ENCODE assay signal across 1 cellular context in genomic region chr17:39695089-39695474, GRCh38.
A peak's percentile ranks its signal among the peaks of the same experiment; 100 is the strongest.
TF ChIP-seq lines count a peak whose summit lies in the region.

No MANE protein-coding gene starts in this region.

TF ChIP-seq in HepG2, 621 proteins besides CTCF, POLR2A, EP300 and RAD21 (continues in another document):
- no peak; the same call in 1 of the 2 replicates for TF ChIP-seq ZNF235 (CRISPR knock-in tag; IDR thresholded peaks at IDR 0.05; ENCODE audit: borderline replicate concordance)
- TF ChIP-seq ZSCAN21 (CRISPR knock-in tag; IDR thresholded peaks at IDR 0.05; ENCODE audit: borderline replicate concordance): no peak
- TF ChIP-seq ATAD3A (CRISPR knock-in tag; IDR thresholded peaks at IDR 0.05): 0 out of 2 replicates have a peak, but pooled peaks have one; percentile 51
- TF ChIP-seq, protein P1, sequence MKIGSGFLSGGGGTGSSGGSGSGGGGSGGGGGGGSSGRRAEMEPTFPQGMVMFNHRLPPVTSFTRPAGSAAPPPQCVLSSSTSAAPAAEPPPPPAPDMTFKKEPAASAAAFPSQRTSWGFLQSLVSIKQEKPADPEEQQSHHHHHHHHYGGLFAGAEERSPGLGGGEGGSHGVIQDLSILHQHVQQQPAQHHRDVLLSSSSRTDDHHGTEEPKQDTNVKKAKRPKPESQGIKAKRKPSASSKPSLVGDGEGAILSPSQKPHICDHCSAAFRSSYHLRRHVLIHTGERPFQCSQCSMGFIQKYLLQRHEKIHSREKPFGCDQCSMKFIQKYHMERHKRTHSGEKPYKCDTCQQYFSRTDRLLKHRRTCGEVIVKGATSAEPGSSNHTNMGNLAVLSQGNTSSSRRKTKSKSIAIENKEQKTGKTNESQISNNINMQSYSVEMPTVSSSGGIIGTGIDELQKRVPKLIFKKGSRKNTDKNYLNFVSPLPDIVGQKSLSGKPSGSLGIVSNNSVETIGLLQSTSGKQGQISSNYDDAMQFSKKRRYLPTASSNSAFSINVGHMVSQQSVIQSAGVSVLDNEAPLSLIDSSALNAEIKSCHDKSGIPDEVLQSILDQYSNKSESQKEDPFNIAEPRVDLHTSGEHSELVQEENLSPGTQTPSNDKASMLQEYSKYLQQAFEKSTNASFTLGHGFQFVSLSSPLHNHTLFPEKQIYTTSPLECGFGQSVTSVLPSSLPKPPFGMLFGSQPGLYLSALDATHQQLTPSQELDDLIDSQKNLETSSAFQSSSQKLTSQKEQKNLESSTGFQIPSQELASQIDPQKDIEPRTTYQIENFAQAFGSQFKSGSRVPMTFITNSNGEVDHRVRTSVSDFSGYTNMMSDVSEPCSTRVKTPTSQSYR (CRISPR knock-in tag; IDR thresholded peaks at IDR 0.05; ENCODE audit: borderline replicate concordance): no peak
- TF ChIP-seq TCF7L2 (IDR thresholded peaks at IDR 0.05; ENCODE audit: low read depth, low read length): no peak
- peak; percentile 21 for TF ChIP-seq TEAD3 (CRISPR knock-in tag; optimal IDR thresholded peaks at IDR 0.05; ENCODE audit: borderline replicate concordance)
- TF ChIP-seq, protein P2, sequence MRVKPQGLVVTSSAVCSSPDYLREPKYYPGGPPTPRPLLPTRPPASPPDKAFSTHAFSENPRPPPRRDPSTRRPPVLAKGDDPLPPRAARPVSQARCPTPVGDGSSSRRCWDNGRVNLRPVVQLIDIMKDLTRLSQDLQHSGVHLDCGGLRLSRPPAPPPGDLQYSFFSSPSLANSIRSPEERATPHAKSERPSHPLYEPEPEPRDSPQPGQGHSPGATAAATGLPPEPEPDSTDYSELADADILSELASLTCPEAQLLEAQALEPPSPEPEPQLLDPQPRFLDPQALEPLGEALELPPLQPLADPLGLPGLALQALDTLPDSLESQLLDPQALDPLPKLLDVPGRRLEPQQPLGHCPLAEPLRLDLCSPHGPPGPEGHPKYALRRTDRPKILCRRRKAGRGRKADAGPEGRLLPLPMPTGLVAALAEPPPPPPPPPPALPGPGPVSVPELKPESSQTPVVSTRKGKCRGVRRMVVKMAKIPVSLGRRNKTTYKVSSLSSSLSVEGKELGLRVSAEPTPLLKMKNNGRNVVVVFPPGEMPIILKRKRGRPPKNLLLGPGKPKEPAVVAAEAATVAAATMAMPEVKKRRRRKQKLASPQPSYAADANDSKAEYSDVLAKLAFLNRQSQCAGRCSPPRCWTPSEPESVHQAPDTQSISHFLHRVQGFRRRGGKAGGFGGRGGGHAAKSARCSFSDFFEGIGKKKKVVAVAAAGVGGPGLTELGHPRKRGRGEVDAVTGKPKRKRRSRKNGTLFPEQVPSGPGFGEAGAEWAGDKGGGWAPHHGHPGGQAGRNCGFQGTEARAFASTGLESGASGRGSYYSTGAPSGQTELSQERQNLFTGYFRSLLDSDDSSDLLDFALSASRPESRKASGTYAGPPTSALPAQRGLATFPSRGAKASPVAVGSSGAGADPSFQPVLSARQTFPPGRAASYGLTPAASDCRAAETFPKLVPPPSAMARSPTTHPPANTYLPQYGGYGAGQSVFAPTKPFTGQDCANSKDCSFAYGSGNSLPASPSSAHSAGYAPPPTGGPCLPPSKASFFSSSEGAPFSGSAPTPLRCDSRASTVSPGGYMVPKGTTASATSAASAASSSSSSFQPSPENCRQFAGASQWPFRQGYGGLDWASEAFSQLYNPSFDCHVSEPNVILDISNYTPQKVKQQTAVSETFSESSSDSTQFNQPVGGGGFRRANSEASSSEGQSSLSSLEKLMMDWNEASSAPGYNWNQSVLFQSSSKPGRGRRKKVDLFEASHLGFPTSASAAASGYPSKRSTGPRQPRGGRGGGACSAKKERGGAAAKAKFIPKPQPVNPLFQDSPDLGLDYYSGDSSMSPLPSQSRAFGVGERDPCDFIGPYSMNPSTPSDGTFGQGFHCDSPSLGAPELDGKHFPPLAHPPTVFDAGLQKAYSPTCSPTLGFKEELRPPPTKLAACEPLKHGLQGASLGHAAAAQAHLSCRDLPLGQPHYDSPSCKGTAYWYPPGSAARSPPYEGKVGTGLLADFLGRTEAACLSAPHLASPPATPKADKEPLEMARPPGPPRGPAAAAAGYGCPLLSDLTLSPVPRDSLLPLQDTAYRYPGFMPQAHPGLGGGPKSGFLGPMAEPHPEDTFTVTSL (CRISPR knock-in tag; IDR thresholded peaks at IDR 0.05; ENCODE audit: borderline replicate concordance): no peak
- TF ChIP-seq CBX5 (CRISPR knock-in tag; IDR thresholded peaks at IDR 0.05; ENCODE audit: borderline replicate concordance): peak; percentile 71; the same call in 1 of the 2 replicates
- TF ChIP-seq ZNF776 (CRISPR knock-in tag; IDR thresholded peaks at IDR 0.05): 0 out of 2 replicates have a peak, but pooled peaks have one; percentile 49
- peak; percentile 39; the same call in 1 of the 2 replicates for TF ChIP-seq MXD4 (CRISPR knock-in tag; IDR thresholded peaks at IDR 0.05)
- 0 out of 2 replicates have a peak, but pooled peaks have one; percentile 50 for TF ChIP-seq ZNF639 (CRISPR knock-in tag; conservative IDR thresholded peaks at IDR 0.05)
- peak; percentile 96 for TF ChIP-seq ZNF12 (CRISPR knock-in tag; IDR thresholded peaks at IDR 0.05)
- TF ChIP-seq ZC3H13 (CRISPR knock-in tag; IDR thresholded peaks at IDR 0.05): no peak
- no peak for TF ChIP-seq FIP1L1 (IDR thresholded peaks at IDR 0.05; ENCODE audit: borderline replicate concordance, insufficient read depth, low read depth, low read length)
- TF ChIP-seq SMARCC2 (IDR thresholded peaks at IDR 0.05): peak; percentile 30; the same call in 1 of the 2 replicates
- peak; percentile 7 for TF ChIP-seq AGO2 (optimal IDR thresholded peaks at IDR 0.05; ENCODE audit: low read depth, low read length)
- TF ChIP-seq SNAI1 (CRISPR knock-in tag; IDR thresholded peaks at IDR 0.05; ENCODE audit: borderline replicate concordance): peak; percentile 89; the same call in 1 of the 2 replicates
- 0 out of 2 replicates have a peak, but pooled peaks have one; percentile 18 for TF ChIP-seq NFKBIZ (CRISPR knock-in tag; IDR thresholded peaks at IDR 0.05)
- TF ChIP-seq ZNF724P (CRISPR knock-in tag; IDR thresholded peaks at IDR 0.05; ENCODE audit: borderline replicate concordance): no peak
- no peak for TF ChIP-seq ZNF337 (CRISPR knock-in tag; IDR thresholded peaks at IDR 0.05; ENCODE audit: borderline replicate concordance, low read depth)
- TF ChIP-seq SNAPC4 (CRISPR knock-in tag; IDR thresholded peaks at IDR 0.05): peak; percentile 75; the same call in 1 of the 2 replicates
- no peak for TF ChIP-seq ZMYM3 (CRISPR knock-in tag; IDR thresholded peaks at IDR 0.05)
- TF ChIP-seq FOSL2 (CRISPR knock-in tag; IDR thresholded peaks at IDR 0.05): peak; percentile 18; the same call in 1 of the 2 replicates
- peak; percentile 16; the same call in 1 of the 2 replicates for TF ChIP-seq ZNF580 (CRISPR knock-in tag; IDR thresholded peaks at IDR 0.05; ENCODE audit: borderline replicate concordance, low read depth)
- no peak for TF ChIP-seq SMYD3 (CRISPR knock-in tag; IDR thresholded peaks at IDR 0.05)
- 0 out of 2 replicates have a peak, but pooled peaks have one; percentile 24 for TF ChIP-seq KLF15 (CRISPR knock-in tag; IDR thresholded peaks at IDR 0.05; ENCODE audit: borderline replicate concordance)
- TF ChIP-seq, protein P3, sequence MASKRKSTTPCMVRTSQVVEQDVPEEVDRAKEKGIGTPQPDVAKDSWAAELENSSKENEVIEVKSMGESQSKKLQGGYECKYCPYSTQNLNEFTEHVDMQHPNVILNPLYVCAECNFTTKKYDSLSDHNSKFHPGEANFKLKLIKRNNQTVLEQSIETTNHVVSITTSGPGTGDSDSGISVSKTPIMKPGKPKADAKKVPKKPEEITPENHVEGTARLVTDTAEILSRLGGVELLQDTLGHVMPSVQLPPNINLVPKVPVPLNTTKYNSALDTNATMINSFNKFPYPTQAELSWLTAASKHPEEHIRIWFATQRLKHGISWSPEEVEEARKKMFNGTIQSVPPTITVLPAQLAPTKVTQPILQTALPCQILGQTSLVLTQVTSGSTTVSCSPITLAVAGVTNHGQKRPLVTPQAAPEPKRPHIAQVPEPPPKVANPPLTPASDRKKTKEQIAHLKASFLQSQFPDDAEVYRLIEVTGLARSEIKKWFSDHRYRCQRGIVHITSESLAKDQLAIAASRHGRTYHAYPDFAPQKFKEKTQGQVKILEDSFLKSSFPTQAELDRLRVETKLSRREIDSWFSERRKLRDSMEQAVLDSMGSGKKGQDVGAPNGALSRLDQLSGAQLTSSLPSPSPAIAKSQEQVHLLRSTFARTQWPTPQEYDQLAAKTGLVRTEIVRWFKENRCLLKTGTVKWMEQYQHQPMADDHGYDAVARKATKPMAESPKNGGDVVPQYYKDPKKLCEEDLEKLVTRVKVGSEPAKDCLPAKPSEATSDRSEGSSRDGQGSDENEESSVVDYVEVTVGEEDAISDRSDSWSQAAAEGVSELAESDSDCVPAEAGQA (IDR thresholded peaks at IDR 0.05; ENCODE audit: low read depth): no peak
- TF ChIP-seq, protein P3 (CRISPR knock-in tag; IDR thresholded peaks at IDR 0.05; ENCODE audit: borderline replicate concordance): 0 out of 2 replicates have a peak, but pooled peaks have one; percentile 7
- TF ChIP-seq HOXA3 (CRISPR knock-in tag; IDR thresholded peaks at IDR 0.05): peak; percentile 24; the same call in 1 of the 2 replicates
- no peak for TF ChIP-seq ZFP90 (CRISPR knock-in tag; IDR thresholded peaks at IDR 0.05; ENCODE audit: borderline replicate concordance)
- no peak for TF ChIP-seq ZNF260 (CRISPR knock-in tag; IDR thresholded peaks at IDR 0.05; ENCODE audit: borderline replicate concordance, low read depth)
- TF ChIP-seq HOXA5 (CRISPR knock-in tag; IDR thresholded peaks at IDR 0.05): peak; percentile 9; the same call in 1 of the 2 replicates
- TF ChIP-seq MYNN (CRISPR knock-in tag; IDR thresholded peaks at IDR 0.05; ENCODE audit: low read depth): 0 out of 2 replicates have a peak, but pooled peaks have one; percentile 21
- TF ChIP-seq ZC3H4 (CRISPR knock-in tag; IDR thresholded peaks at IDR 0.05; ENCODE audit: borderline replicate concordance): peak; percentile 84
- TF ChIP-seq POLR2G (IDR thresholded peaks at IDR 0.05; ENCODE audit: low read depth, low read length): peak; percentile 1; the same call in 1 of the 2 replicates
- TF ChIP-seq TFDP1 (CRISPR knock-in tag; IDR thresholded peaks at IDR 0.05; ENCODE audit: borderline replicate concordance): no peak
